In the genomic region with DNA sequence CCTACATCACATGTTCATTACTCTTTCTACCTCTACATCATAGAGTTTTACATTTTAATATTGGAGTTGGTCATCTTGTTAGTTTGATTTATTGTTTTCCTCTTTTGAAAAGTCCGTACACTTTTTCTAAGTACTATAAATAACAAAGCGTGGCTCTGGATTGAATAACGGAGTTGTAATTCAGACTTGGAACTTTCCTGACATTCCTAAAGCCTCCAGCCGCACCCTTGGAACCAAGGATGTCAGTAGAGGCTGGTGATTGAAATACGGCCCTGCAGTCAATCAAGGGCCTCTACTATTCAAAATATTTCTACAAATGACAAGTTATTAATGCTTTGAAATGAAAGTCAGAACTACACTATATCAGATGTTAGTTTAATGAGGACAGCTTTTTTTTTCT, we compare ENCODE assay signal across 26 cellular contexts.
"Had no signal": no experiment of that assay in that cellular context is flagged by ENCODE, and none has a peak within 500 bp of the region (broad histone marks: within the 10 kb centered on the region; RNA-seq: fewer than 3 reads in every experiment).

No MANE protein-coding gene starts in this region.

- DNase-seq: Kasumi-1; MG63; NCI-H1092; NCI-H1105 treated with DMSO at 0.1 percent for 48 hours; NCI-H1417 treated with DMSO at 0.1 percent for 48 hours; NCI-H146; NCI-H1694 treated with DMSO at 0.1 percent for 48 hours; NCI-H2029; NCI-H2081 treated with DMSO at 0.1 percent for 48 hours; NCI-H2171; NCI-H226; NCI-H446; NCI-H510A; NCI-H524 treated with DMSO at 0.1 percent for 48 hours; NCI-H774; NK-92 treated with Interleukin-12 subunit alpha and Interleukin-12 subunit beta, amount 100 ng/mL, for 24 hours; PC-3; SHP77 treated with DMSO at 0.1 percent for 48 hours; SJCRH30 had no signal

- H3K36me3 Mint-ChIP-seq: IgD-negative memory B cell had no signal

- H3K4me2 ChIP-seq: KMS-11 had no signal

- H3K4me3 ChIP-seq: K562, MG63, SJCRH30 had no signal

- H3K27ac ChIP-seq: HL-60, KMS-11, RWPE1, SJCRH30 had no signal

- H3K36me3 ChIP-seq: MG63, SJCRH30 had no signal

- ATAC-seq: K562, Panc1, PC-3, SK-N-SH treated with all-trans-retinoic acid at 6 μM for 48 hours had no signal

- H3K27me3 ChIP-seq: MG63, SJCRH30 had no signal

- H3K9me3 ChIP-seq: MG63, SJCRH30 had no signal

- H3K4me3 Mint-ChIP-seq: IgD-negative memory B cell had no signal

- H3K4me1 ChIP-seq: SJCRH30 had no signal

- H3K4me1 Mint-ChIP-seq: IgD-negative memory B cell had no signal

- H3K9ac ChIP-seq: KMS-11 had no signal

- H3K27me3 Mint-ChIP-seq: IgD-negative memory B cell had no signal

- H3K27ac Mint-ChIP-seq: IgD-negative memory B cell had no signal
